In genomic region chr4:56389558-56389957, GRCh38 we compare ENCODE assay signal across 13 cellular contexts. TPM values are rescaled to one million over a fixed set of nuclear protein-coding genes. Genes with fewer than 3 reads are reported as not detected.
DNase-seq lines count a peak whose midpoint lies in the region; ATAC-seq and TF ChIP-seq lines count a peak whose summit lies in the region.
"Had no signal": no experiment of that assay in that cellular context is flagged by ENCODE, and none has a peak within 500 bp of the region (broad histone marks: within the 10 kb centered on the region; RNA-seq: fewer than 3 reads in every experiment).

No MANE protein-coding gene starts in this region.

- H3K36me3 Mint-ChIP-seq in T-helper 1 cell treated with Interleukin-12 subunit alpha and Interleukin-12 subunit beta and Interleukin-4 antibody, amounts not matched to agents 30 μg/mL and 1 μg/mL, for 36 hours (ENCODE audit: low read depth): no peaks in the 10 kb centered on the region
- H3K36me3 Mint-ChIP-seq in activated T-helper 1 cell treated with anti-CD3 and anti-CD28 coated beads, Interleukin-12 subunit alpha, Interleukin-12 subunit beta, Interleukin-2, Interleukin-4 antibody, amounts not matched to agents 30 ng/mL and 10 ng/mL and 1 ng/mL, durations not matched to agents 14 hours and 24 hours and 36 hours (ENCODE audit: low read depth): peaks cover 2% of the 10 kb centered on the region
- H3K36me3 Mint-ChIP-seq in natural killer cell: no peaks in the 10 kb centered on the region

- intact Hi-C loops in activated T-helper 1 cell treated with anti-CD3 and anti-CD28 coated beads, Interleukin-12 subunit alpha, Interleukin-12 subunit beta, Interleukin-2, Interleukin-4 antibody, amounts not matched to agents 30 ng/mL and 10 ng/mL and 1 ng/mL, durations not matched to agents 14 hours and 24 hours and 36 hours (cut with micrococcal nuclease): loop anchor here (5.0 kb wide), 3 partner anchors 143 to 842 kb away; partner anchors contain the start of gene CLOCK
- intact Hi-C loops in natural killer cell (cut with micrococcal nuclease): no loop called here

- DNase-seq in T-helper 1 cell (no peak), natural killer cell (no peak), NCI-H2081 treated with DMSO at 0.1 percent for 48 hours (lab: John Stamatoyannopoulos, UW) (no peak)
- no peak for DNase-seq in activated T-helper 1 cell treated with anti-CD3 and anti-CD28 coated beads, Interleukin-12 subunit alpha, Interleukin-12 subunit beta, Interleukin-2, Interleukin-4 antibody, amounts not matched to agents 30 ng/mL and 10 ng/mL and 1 ng/mL, durations not matched to agents 14 hours and 24 hours and 36 hours (ENCODE audit: low spot score)
- DNase-seq: activated CD4-positive, alpha-beta T cell treated with anti-CD3 and anti-CD28 coated beads, Interleukin-2, amount 50 U/mL, for 1 hour; activated naive CD4-positive, alpha-beta T cell; esophagus squamous epithelium; lower lobe of right lung; NCI-H345 had no signal

- peak; percentile 19 for ATAC-seq in HG02870 (IDR thresholded peaks at IDR 0.05; ENCODE audit: unreplicated experiment)
- no peak for ATAC-seq in natural killer cell
- no peak for ATAC-seq in esophagus mucosa
- no peak for ATAC-seq in GM21447 (IDR thresholded peaks at IDR 0.05; ENCODE audit: unreplicated experiment)
- ATAC-seq: lower lobe of right lung had no signal

- H3K27ac Mint-ChIP-seq in T-helper 1 cell treated with Interleukin-12 subunit alpha and Interleukin-12 subunit beta and Interleukin-4 antibody, amounts not matched to agents 30 μg/mL and 1 μg/mL, for 36 hours: peak overlapping the region; percentile 33
- H3K27ac Mint-ChIP-seq in activated T-helper 1 cell treated with anti-CD3 and anti-CD28 coated beads, Interleukin-12 subunit alpha, Interleukin-12 subunit beta, Interleukin-2, Interleukin-4 antibody, amounts not matched to agents 30 ng/mL and 10 ng/mL and 1 ng/mL, durations not matched to agents 14 hours and 24 hours and 36 hours: peak overlapping the region; percentile 53
- H3K27ac Mint-ChIP-seq in natural killer cell: peak overlapping the region; percentile 98 to 99

- H3K9me3 Mint-ChIP-seq in T-helper 1 cell treated with Interleukin-12 subunit alpha and Interleukin-12 subunit beta and Interleukin-4 antibody, amounts not matched to agents 30 μg/mL and 1 μg/mL, for 36 hours: no peaks in the 10 kb centered on the region
- no peaks in the 10 kb centered on the region for H3K9me3 Mint-ChIP-seq in activated T-helper 1 cell treated with anti-CD3 and anti-CD28 coated beads, Interleukin-12 subunit alpha, Interleukin-12 subunit beta, Interleukin-2, Interleukin-4 antibody, amounts not matched to agents 30 ng/mL and 10 ng/mL and 1 ng/mL, durations not matched to agents 14 hours and 24 hours and 36 hours
- no peaks in the 10 kb centered on the region for H3K9me3 Mint-ChIP-seq in natural killer cell

- TF ChIP-seq CTCF in natural killer cell (IDR thresholded peaks at IDR 0.05): no peak

- no peaks in the 10 kb centered on the region for H3K27me3 Mint-ChIP-seq in T-helper 1 cell treated with Interleukin-12 subunit alpha and Interleukin-12 subunit beta and Interleukin-4 antibody, amounts not matched to agents 30 μg/mL and 1 μg/mL, for 36 hours (ENCODE audit: low read depth)
- H3K27me3 Mint-ChIP-seq in activated T-helper 1 cell treated with anti-CD3 and anti-CD28 coated beads, Interleukin-12 subunit alpha, Interleukin-12 subunit beta, Interleukin-2, Interleukin-4 antibody, amounts not matched to agents 30 ng/mL and 10 ng/mL and 1 ng/mL, durations not matched to agents 14 hours and 24 hours and 36 hours (ENCODE audit: insufficient read depth): no peaks in the 10 kb centered on the region
- H3K27me3 Mint-ChIP-seq in natural killer cell (ENCODE audit: low read depth in 2 of 2): no peaks in the 10 kb centered on the region

- H3K4me1 Mint-ChIP-seq in T-helper 1 cell treated with Interleukin-12 subunit alpha and Interleukin-12 subunit beta and Interleukin-4 antibody, amounts not matched to agents 30 μg/mL and 1 μg/mL, for 36 hours (ENCODE audit: low read depth): peaks cover 20% of the 10 kb centered on the region
- H3K4me1 Mint-ChIP-seq in activated T-helper 1 cell treated with anti-CD3 and anti-CD28 coated beads, Interleukin-12 subunit alpha, Interleukin-12 subunit beta, Interleukin-2, Interleukin-4 antibody, amounts not matched to agents 30 ng/mL and 10 ng/mL and 1 ng/mL, durations not matched to agents 14 hours and 24 hours and 36 hours (ENCODE audit: low read depth): peaks cover 26% of the 10 kb centered on the region
- H3K4me1 Mint-ChIP-seq in natural killer cell: peaks cover 24 to 31% of the 10 kb centered on the region in 2 donors

- H3K4me3 Mint-ChIP-seq in T-helper 1 cell treated with Interleukin-12 subunit alpha and Interleukin-12 subunit beta and Interleukin-4 antibody, amounts not matched to agents 30 μg/mL and 1 μg/mL, for 36 hours: no peak overlapping the region
- peak overlapping the region; percentile 92 for H3K4me3 Mint-ChIP-seq in activated T-helper 1 cell treated with anti-CD3 and anti-CD28 coated beads, Interleukin-12 subunit alpha, Interleukin-12 subunit beta, Interleukin-2, Interleukin-4 antibody, amounts not matched to agents 30 ng/mL and 10 ng/mL and 1 ng/mL, durations not matched to agents 14 hours and 24 hours and 36 hours
- H3K4me3 Mint-ChIP-seq in natural killer cell: peak overlapping the region; percentile 98

RNA-seq across cellular contexts. Expression of gene AASDH, which starts 2.3 kb away (rescaled TPM):
- total RNA-seq in activated T-helper 1 cell treated with anti-CD3 and anti-CD28 coated beads, Interleukin-12 subunit alpha, Interleukin-12 subunit beta, Interleukin-2, Interleukin-4 antibody, amounts not matched to agents 30 ng/mL and 10 ng/mL and 1 ng/mL, durations not matched to agents 14 hours and 24 hours and 36 hours: 9.8 and 12.0 TPM in 2 replicates
- total RNA-seq in natural killer cell: 10 to 100 TPM in 1 of 3 donors, 1 to 10 TPM in 2; 9.5 to 14.2 (median 9.6) TPM
- 8.3 TPM for total RNA-seq in esophagus mucosa

RNA-seq across cellular contexts. Expression of gene PPAT, which starts 45.9 kb away (rescaled TPM):
- 57.4 and 60.1 TPM in 2 replicates for total RNA-seq in activated T-helper 1 cell treated with anti-CD3 and anti-CD28 coated beads, Interleukin-12 subunit alpha, Interleukin-12 subunit beta, Interleukin-2, Interleukin-4 antibody, amounts not matched to agents 30 ng/mL and 10 ng/mL and 1 ng/mL, durations not matched to agents 14 hours and 24 hours and 36 hours
- total RNA-seq in natural killer cell (1 to 10 TPM; 4.3 to 8.9 (median 6.2) TPM), esophagus mucosa (8.8 TPM)

RNA-seq across cellular contexts. Expression of gene PAICS, which starts 46.5 kb away (rescaled TPM):
- total RNA-seq in activated T-helper 1 cell treated with anti-CD3 and anti-CD28 coated beads, Interleukin-12 subunit alpha, Interleukin-12 subunit beta, Interleukin-2, Interleukin-4 antibody, amounts not matched to agents 30 ng/mL and 10 ng/mL and 1 ng/mL, durations not matched to agents 14 hours and 24 hours and 36 hours: 305 and 306 TPM in 2 replicates
- total RNA-seq in natural killer cell (10 to 100 TPM; 15.8 to 20.0 (median 17.6) TPM), esophagus mucosa (71.7 TPM)

Comparison
In these comparisons a context has a peak if more than half of its experiments do, and no peak if none do; other contexts are left out.
1. H3K27ac Mint-ChIP-seq: peak in every context shown above with its lines; median percentile 98 in natural killer cell; 53 in activated T-helper 1 cell treated with anti-CD3 and anti-CD28 coated beads, Interleukin-12 subunit alpha, Interleukin-12 subunit beta, Interleukin-2, Interleukin-4 antibody, amounts not matched to agents 30 ng/mL and 10 ng/mL and 1 ng/mL, durations not matched to agents 14 hours and 24 hours and 36 hours; 33 in T-helper 1 cell treated with Interleukin-12 subunit alpha and Interleukin-12 subunit beta and Interleukin-4 antibody, amounts not matched to agents 30 μg/mL and 1 μg/mL, for 36 hours.